10 cellular contexts compared by ENCODE assay signal in genomic region chr14:101549154-101549553, GRCh38. TPM values are rescaled to one million over a fixed set of nuclear protein-coding genes. Genes with fewer than 3 reads are reported as not detected.
"Had no signal": no experiment of that assay in that cellular context is flagged by ENCODE, and none has a peak within 500 bp of the region (broad histone marks: within the 10 kb centered on the region; RNA-seq: fewer than 3 reads in every experiment).

No MANE protein-coding gene starts in this region.

- H3K27ac Mint-ChIP-seq: GM23338, HFFc6, IgD-negative memory B cell had no signal

- DNase-seq: H7, HFFc6 had no signal

- H3K4me1 Mint-ChIP-seq: GM23338, IgD-negative memory B cell had no signal

- H3K9me3 ChIP-seq: HAP-1 had no signal

- H3K27ac ChIP-seq: HL-60 had no signal

- H3K36me3 ChIP-seq: HAP-1 had no signal

- H3K4me3 ChIP-seq: GM23338, HAP-1 had no signal

- H3K4me1 ChIP-seq: HAP-1 had no signal

- ATAC-seq: GM23338, HCT116, HepG2 had no signal

- H3K4me3 Mint-ChIP-seq: GM23338, HFFc6, IgD-negative memory B cell had no signal

- H3K36me3 Mint-ChIP-seq: IgD-negative memory B cell had no signal

- H3K4me2 ChIP-seq: GM23338 had no signal

RNA-seq across cellular contexts. Expression of gene DIO3, which starts 12.1 kb away (rescaled TPM):
- total RNA-seq: H4, HepG2, HFFc6, HT1080 had no signal
